ENCODE assay signal across 8 cellular contexts in the genomic region with DNA sequence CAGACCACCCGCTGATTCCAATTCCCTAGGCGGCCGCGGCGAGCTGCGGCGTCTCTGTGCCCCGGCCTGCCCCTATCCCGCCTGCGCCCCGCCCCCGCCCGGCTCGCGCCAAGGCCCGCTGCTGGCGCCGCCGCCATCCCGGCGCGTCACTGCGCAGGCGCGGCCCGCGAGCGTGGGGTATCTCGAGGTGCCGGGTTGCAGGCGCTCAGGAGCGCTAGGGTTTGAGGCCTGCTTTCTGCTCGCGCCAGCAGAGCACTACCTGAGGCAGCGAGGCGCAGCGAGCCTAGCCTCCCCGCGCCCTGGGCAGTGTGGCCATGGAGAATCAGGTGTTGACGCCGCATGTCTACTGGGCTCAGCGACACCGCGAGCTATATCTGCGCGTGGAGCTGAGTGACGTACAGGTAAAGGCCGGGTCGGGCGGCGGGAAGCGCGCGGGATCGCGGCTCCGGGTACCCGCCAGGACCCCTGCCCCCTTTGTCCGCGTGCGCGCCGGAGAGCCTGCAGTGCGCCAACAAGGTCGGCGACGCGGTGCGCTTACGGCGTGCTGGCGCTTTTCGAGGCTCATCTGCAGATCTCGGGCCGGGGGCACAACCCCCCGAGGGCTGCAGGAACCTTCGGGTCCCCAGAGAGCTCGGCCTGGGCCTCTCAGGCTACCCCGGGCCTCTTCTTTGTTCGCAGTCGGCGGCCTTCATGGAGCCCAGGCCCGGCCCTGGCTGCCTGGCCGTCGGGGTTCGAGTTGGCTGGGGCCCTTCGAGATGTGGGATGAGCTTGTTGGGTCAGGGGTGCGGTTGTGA. TPM values are rescaled to one million over a fixed set of nuclear protein-coding genes. Genes with fewer than 3 reads are reported as not detected.
DNase-seq lines count a peak whose midpoint lies in the region; ATAC-seq and TF ChIP-seq lines count a peak whose summit lies in the region.

A gene with protein sequence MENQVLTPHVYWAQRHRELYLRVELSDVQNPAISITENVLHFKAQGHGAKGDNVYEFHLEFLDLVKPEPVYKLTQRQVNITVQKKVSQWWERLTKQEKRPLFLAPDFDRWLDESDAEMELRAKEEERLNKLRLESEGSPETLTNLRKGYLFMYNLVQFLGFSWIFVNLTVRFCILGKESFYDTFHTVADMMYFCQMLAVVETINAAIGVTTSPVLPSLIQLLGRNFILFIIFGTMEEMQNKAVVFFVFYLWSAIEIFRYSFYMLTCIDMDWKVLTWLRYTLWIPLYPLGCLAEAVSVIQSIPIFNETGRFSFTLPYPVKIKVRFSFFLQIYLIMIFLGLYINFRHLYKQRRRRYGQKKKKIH (plus strand): TSS at position 146 of the 794 bp plus-strand sequence. CDS start 169 bp downstream, at position 315.

- BruUV-seq in PC-9 (replicated peaks; lab: Mats Ljungman, UMichigan), result no TSS peak

- no peak for TF ChIP-seq RAD21 in Ishikawa (IDR thresholded peaks at IDR 0.05; ENCODE audit: low read depth)

- intact Hi-C loops in PC-9 (cut with micrococcal nuclease; ENCODE audit: unreplicated experiment), result no loop called here

- no peaks in the 10 kb centered on the region for H3K27me3 Mint-ChIP-seq in activated T-cell treated with anti-CD3 and anti-CD28 coated beads, Interleukin-2, amount 50 U/mL, for 24 hours

- peaks cover 23% of the 10 kb centered on the region for H3K4me1 ChIP-seq in PC-9 (replicated peaks; ENCODE audit: insufficient read depth)
- H3K4me1 ChIP-seq in muscle layer of colon (ENCODE audit: insufficient read depth, low read length), result peaks cover 6% of the 10 kb centered on the region

- no peaks in the 10 kb centered on the region; the same call in 1 of the 2 replicates for H4K20me1 ChIP-seq in PC-9 (ENCODE audit: insufficient read depth)

- DNase-seq in Caki2 (ENCODE audit: low read depth), result peak; percentile 72
- peak; percentile 41 to 86 for DNase-seq in PC-9
- DNase-seq in activated T-cell treated with anti-CD3 and anti-CD28 coated beads, Interleukin-2, amount 50 U/mL, for 24 hours, result peak; percentile 95
- peak; percentile 80 for DNase-seq in stimulated activated CD8-positive, alpha-beta memory T cell treated with anti-CD3 and anti-CD28 coated beads, Interleukin-7, amount 100 ng/mL, for 24 hours (ENCODE audit: low read depth)

- H3K27me3 ChIP-seq in PC-9 (ENCODE audit: insufficient read depth, low read depth) (no peaks in the 10 kb centered on the region), muscle layer of colon (ENCODE audit: control insufficient read depth in 1 of 2, insufficient read depth in 2 of 2, low read length in 2 of 2) (no peaks in the 10 kb centered on the region)

- peaks cover 36% of the 10 kb centered on the region for H3K4me1 Mint-ChIP-seq in activated T-cell treated with anti-CD3 and anti-CD28 coated beads, Interleukin-2, amount 50 U/mL, for 24 hours (ENCODE audit: low read depth)

- no peak for TF ChIP-seq CTCF in PC-9 (conservative IDR thresholded peaks at IDR 0.05)

- H3K36me3 ChIP-seq in PC-9 (ENCODE audit: low read depth) (no peaks in the 10 kb centered on the region), muscle layer of colon (ENCODE audit: insufficient read depth, low read length) (no peaks in the 10 kb centered on the region)

- H3K4me3 ChIP-seq in PC-9 (peak within 1 kb of the TSS; percentile 85), muscle layer of colon (ENCODE audit: low read depth in 1 of 2, low read length in 2 of 2) (peak within 1 kb of the TSS; percentile 72 to 90)

- TF ChIP-seq EP300 in Ishikawa (IDR thresholded peaks at IDR 0.05; ENCODE audit: borderline replicate concordance), result no peak

- no peaks in the 10 kb centered on the region for H3K9me2 ChIP-seq in PC-9 (ENCODE audit: insufficient read depth)

- in situ Hi-C loops in Caki2 (cut with HindIII; ENCODE audit: low pct_unique_long_range_greater_than_20kb, low sequenced_read_pairs), result no loop called here

- no peaks in the 10 kb centered on the region for H3K9me3 Mint-ChIP-seq in activated T-cell treated with anti-CD3 and anti-CD28 coated beads, Interleukin-2, amount 50 U/mL, for 24 hours

- peak within 1 kb of the TSS; percentile 87 for H3K4me3 Mint-ChIP-seq in activated T-cell treated with anti-CD3 and anti-CD28 coated beads, Interleukin-2, amount 50 U/mL, for 24 hours

- H3F3A ChIP-seq in PC-9 (ENCODE audit: insufficient read depth, low read depth), result peaks cover 12% of the 10 kb centered on the region; the same call in 1 of the 2 replicates

- H3K79me2 ChIP-seq in PC-9 (ENCODE audit: low read depth), result peaks cover 52% of the 10 kb centered on the region

- H3K27ac Mint-ChIP-seq in activated T-cell treated with anti-CD3 and anti-CD28 coated beads, Interleukin-2, amount 50 U/mL, for 24 hours, result peak within 1 kb of the TSS; percentile 91

- peak within 1 kb of the TSS; percentile 69 for H3K4me2 ChIP-seq in PC-9

- H3K36me3 Mint-ChIP-seq in activated T-cell treated with anti-CD3 and anti-CD28 coated beads, Interleukin-2, amount 50 U/mL, for 24 hours (ENCODE audit: low read depth), result peaks cover 29% of the 10 kb centered on the region

- CTCF ChIA-PET in PC-9 (lab: Charles Lee), result no interaction called here

- H3K9ac ChIP-seq in muscle layer of colon (ENCODE audit: low read length), result peak within 1 kb of the TSS; percentile 53

- POLR2A ChIA-PET in PC-9 (lab: Charles Lee; ENCODE audit: unreplicated experiment), result interaction anchor here (0.6 kb wide), 1 partner anchor 15 kb away, joined by 4 read pairs; no protein-coding TSS in a partner anchor

- peak within 1 kb of the TSS; percentile 98 for H2AFZ ChIP-seq in PC-9

- ATAC-seq in GM21515 (IDR thresholded peaks at IDR 0.05; ENCODE audit: unreplicated experiment) (peak; percentile 68), esophagus mucosa (peak; percentile 81)

- H3K9me3 ChIP-seq in PC-9 (ENCODE audit: insufficient read depth, low read depth) (no peaks in the 10 kb centered on the region), muscle layer of colon (ENCODE audit: low read length) (no peaks in the 10 kb centered on the region)

- H3K27ac ChIP-seq in PC-9 (no peak within 1 kb of the TSS), muscle layer of colon (ENCODE audit: low read depth, low read length) (peak within 1 kb of the TSS; percentile 76)

TF ChIP-seq in Ishikawa, 13 proteins besides CTCF, POLR2A, EP300 and RAD21:
- TF ChIP-seq CREB1 (IDR thresholded peaks at IDR 0.05; ENCODE audit: low read depth) (no peak), FOXM1 (IDR thresholded peaks at IDR 0.05; ENCODE audit: borderline replicate concordance, low read depth) (no peak), NFIC (IDR thresholded peaks at IDR 0.05) (no peak; the same call in 1 of the 2 replicates), CEBPB (IDR thresholded peaks at IDR 0.05) (no peak), TCF12 (IDR thresholded peaks at IDR 0.05; ENCODE audit: low read depth) (peak; percentile 45; the same call in 1 of the 2 replicates), ZBTB7A (IDR thresholded peaks at IDR 0.05; ENCODE audit: low read depth) (peak; percentile 83; the same call in 1 of the 2 replicates), EGR1 (IDR thresholded peaks at IDR 0.05) (peak; percentile 50), TAF1 (IDR thresholded peaks at IDR 0.05; ENCODE audit: low read depth) (peak; percentile 77), TEAD4 (IDR thresholded peaks at IDR 0.05) (peak; percentile 16; the same call in 1 of the 2 replicates)
- TF ChIP-seq, protein P1, sequence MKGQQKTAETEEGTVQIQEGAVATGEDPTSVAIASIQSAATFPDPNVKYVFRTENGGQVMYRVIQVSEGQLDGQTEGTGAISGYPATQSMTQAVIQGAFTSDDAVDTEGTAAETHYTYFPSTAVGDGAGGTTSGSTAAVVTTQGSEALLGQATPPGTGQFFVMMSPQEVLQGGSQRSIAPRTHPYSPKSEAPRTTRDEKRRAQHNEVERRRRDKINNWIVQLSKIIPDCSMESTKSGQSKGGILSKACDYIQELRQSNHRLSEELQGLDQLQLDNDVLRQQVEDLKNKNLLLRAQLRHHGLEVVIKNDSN (IDR thresholded peaks at IDR 0.05), result peak; percentile 5; the same call in 1 of the 2 replicates
- TF ChIP-seq, protein P2, sequence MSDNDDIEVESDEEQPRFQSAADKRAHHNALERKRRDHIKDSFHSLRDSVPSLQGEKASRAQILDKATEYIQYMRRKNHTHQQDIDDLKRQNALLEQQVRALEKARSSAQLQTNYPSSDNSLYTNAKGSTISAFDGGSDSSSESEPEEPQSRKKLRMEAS (IDR thresholded peaks at IDR 0.05), result peak; percentile 96

RNA-seq across cellular contexts. Expression of the gene that starts here (rescaled TPM):
- 121 and 122 TPM in 2 replicates for total RNA-seq in Caki2 (2014; rRNA removed; shearing (Covaris generic); ENCODE audit: low replicate concordance)
- total RNA-seq in PC-9 (2021) (66.5 and 71.6 TPM in 2 replicates), esophagus mucosa (17.4 TPM)
